2 cellular contexts compared by ENCODE assay signal in genomic region chr14:24113379-24113800, GRCh38.
TF ChIP-seq lines count a peak whose summit lies in the region.

No MANE protein-coding gene starts in this region.

TF ChIP-seq in HEK293, 187 proteins besides CTCF, POLR2A, EP300 and RAD21 (continued from another document):
- TF ChIP-seq, protein P1, sequence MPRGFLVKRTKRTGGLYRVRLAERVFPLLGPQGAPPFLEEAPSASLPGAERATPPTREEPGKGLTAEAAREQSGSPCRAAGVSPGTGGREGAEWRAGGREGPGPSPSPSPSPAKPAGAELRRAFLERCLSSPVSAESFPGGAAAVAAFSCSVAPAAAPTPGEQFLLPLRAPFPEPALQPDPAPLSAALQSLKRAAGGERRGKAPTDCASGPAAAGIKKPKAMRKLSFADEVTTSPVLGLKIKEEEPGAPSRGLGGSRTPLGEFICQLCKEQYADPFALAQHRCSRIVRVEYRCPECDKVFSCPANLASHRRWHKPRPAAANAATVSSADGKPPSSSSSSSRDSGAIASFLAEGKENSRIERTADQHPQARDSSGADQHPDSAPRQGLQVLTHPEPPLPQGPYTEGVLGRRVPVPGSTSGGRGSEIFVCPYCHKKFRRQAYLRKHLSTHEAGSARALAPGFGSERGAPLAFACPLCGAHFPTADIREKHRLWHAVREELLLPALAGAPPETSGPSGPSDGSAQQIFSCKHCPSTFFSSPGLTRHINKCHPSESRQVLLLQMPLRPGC (tag by site-specific recombination; IDR thresholded peaks at IDR 0.05): no peak
TF ChIP-seq in HEK293: peak in this region for 2.

TF ChIP-seq in WTC11, 78 proteins besides CTCF, POLR2A, EP300 and RAD21 (continued from another document):
- TF ChIP-seq, protein P2, sequence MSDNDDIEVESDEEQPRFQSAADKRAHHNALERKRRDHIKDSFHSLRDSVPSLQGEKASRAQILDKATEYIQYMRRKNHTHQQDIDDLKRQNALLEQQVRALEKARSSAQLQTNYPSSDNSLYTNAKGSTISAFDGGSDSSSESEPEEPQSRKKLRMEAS (CRISPR knock-in tag; IDR thresholded peaks at IDR 0.05): no peak
- TF ChIP-seq GABPB1 (CRISPR knock-in tag; IDR thresholded peaks at IDR 0.05): no peak
- TF ChIP-seq, protein P3, sequence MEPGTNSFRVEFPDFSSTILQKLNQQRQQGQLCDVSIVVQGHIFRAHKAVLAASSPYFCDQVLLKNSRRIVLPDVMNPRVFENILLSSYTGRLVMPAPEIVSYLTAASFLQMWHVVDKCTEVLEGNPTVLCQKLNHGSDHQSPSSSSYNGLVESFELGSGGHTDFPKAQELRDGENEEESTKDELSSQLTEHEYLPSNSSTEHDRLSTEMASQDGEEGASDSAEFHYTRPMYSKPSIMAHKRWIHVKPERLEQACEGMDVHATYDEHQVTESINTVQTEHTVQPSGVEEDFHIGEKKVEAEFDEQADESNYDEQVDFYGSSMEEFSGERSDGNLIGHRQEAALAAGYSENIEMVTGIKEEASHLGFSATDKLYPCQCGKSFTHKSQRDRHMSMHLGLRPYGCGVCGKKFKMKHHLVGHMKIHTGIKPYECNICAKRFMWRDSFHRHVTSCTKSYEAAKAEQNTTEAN (CRISPR knock-in tag; IDR thresholded peaks at IDR 0.05): no peak
